In genomic region chr5:121064231-121064630, GRCh38 we compare ENCODE assay signal across 7 cellular contexts.
A peak's percentile ranks its signal among the peaks of the same experiment; 100 is the strongest.
DNase-seq lines count a peak whose midpoint lies in the region; FAIRE-seq and TF ChIP-seq lines count a peak whose summit lies in the region.
"Not testable (repeated sequence)": the region's sequence is repeated elsewhere in the genome, so short reads cannot be mapped to it uniquely, and the experiment has no call there.

No MANE protein-coding gene starts in this region.

- CTCF ChIA-PET in H1 (lab: Charles Lee; ENCODE audit: partially characterized antibody): not testable (repeated sequence)

- H3K36me3 Mint-ChIP-seq in type B pancreatic cell: not testable (repeated sequence)

- TF ChIP-seq POLR2A in H1 (IDR thresholded peaks at IDR 0.05; ENCODE audit: control extremely low read depth in 1 of 2, low read depth in 2 of 2, low read length in 2 of 2): not testable (repeated sequence)

- H3K18ac ChIP-seq in H1 (ENCODE audit: extremely low read depth, low read length); mesenchymal stem cell (ENCODE audit: low read depth in 1 of 2, low read length in 2 of 2): not testable (repeated sequence)

- peak overlapping the region; percentile 75 for H3K4me3 Mint-ChIP-seq in type B pancreatic cell

- H4K20me1 ChIP-seq in H1 (replicated peaks in 1 of 2; ENCODE audit: control insufficient read depth in 1 of 2, insufficient read depth in 2 of 2, low read length in 2 of 2): not testable (repeated sequence)

- H3K4me1 ChIP-seq in HUES48 (ENCODE audit: control insufficient read depth, insufficient read depth, low read length); H1 (replicated peaks in 1 of 4; ENCODE audit: control insufficient read depth in 3 of 4, insufficient read depth in 4 of 4, low read length in 3 of 4); mesenchymal stem cell (ENCODE audit: control insufficient read depth, insufficient read depth, low read depth, low read length): not testable (repeated sequence)

- H3K79me2 ChIP-seq in H1 (ENCODE audit: control insufficient read depth in 1 of 2, insufficient read depth in 2 of 2, low read length in 2 of 2): not testable (repeated sequence)

- H4K91ac ChIP-seq in H1 (replicated peaks; ENCODE audit: insufficient read length, low read length): not testable (repeated sequence)
- H4K91ac ChIP-seq in mesenchymal stem cell (ENCODE audit: low read length): peak overlapping the region; percentile 27

- H2BK5ac ChIP-seq in H1 (ENCODE audit: low read depth, low read length); mesenchymal stem cell (ENCODE audit: low read depth, low read length, poor library complexity, severe bottlenecking): not testable (repeated sequence)

- peak overlapping the region in 1 of 2 experiments; percentile 47; a peak in 2 of 4 replicates for H3K4me2 ChIP-seq in H1 (ENCODE audit: insufficient read depth in 1 of 2, low read depth in 2 of 2, low read length in 2 of 2)
- not testable (repeated sequence) for H3K4me2 ChIP-seq in mesenchymal stem cell (ENCODE audit: low read length, poor library complexity, severe bottlenecking)

- not testable (repeated sequence) for H3K9me3 ChIP-seq in HUES48 (ENCODE audit: control insufficient read depth, insufficient read depth, low read length); H1 (ENCODE audit: insufficient read depth in 2 of 2, low read depth in 1 of 2, low read length in 1 of 2); mesenchymal stem cell (ENCODE audit: control insufficient read depth, low read length)

- not testable (repeated sequence) for H4K8ac ChIP-seq in H1 (ENCODE audit: extremely low read depth, insufficient read depth, low read length); mesenchymal stem cell (ENCODE audit: low read length)

- 91% methylated on average over 23 of the region's 23 CpGs; no CpG with 5 or more reads in 1 of the 2 experiments for WGBS in H1 (ENCODE audit: extremely low coverage in 1 of 2, insufficient coverage in 1 of 2, insufficient read length in 1 of 2, insufficient replicate concordance in 2 of 2, low coverage in 1 of 2, low lambda C conversion rate in 2 of 2, missing lambda C conversion rate in 1 of 2), 2 experiments
- 89% methylated on average over 23 of the region's 23 CpGs for WGBS in mesenchymal stem cell

- not testable (repeated sequence) for H3K27ac ChIP-seq in HUES48 (ENCODE audit: low read depth, low read length); mesenchymal stem cell (ENCODE audit: low read length, poor library complexity, severe bottlenecking)
- H3K27ac ChIP-seq in H1 (ENCODE audit: low read depth, low read length): peak overlapping the region; percentile 25; the same call in 1 of the 2 replicates

- not testable (repeated sequence) for H3K14ac ChIP-seq in H1 (ENCODE audit: insufficient read length)
- peak overlapping the region in 1 of 2 experiments; percentile 55 for H3K14ac ChIP-seq in mesenchymal stem cell (ENCODE audit: low read length in 2 of 2)

- peak overlapping the region; percentile 27; the same call in 1 of the 2 replicates for H3K4me3 ChIP-seq in HUES48 (ENCODE audit: low read depth, low read length)
- H3K4me3 ChIP-seq in H1 (ENCODE audit: extremely low read depth in 1 of 4, insufficient read depth in 2 of 4, low read depth in 3 of 4, low read length in 4 of 4); mesenchymal stem cell (ENCODE audit: insufficient read depth in 1 of 2, low read depth in 1 of 2, low read length in 2 of 2): not testable (repeated sequence)

- not testable (repeated sequence) for H3K27me3 Mint-ChIP-seq in type B pancreatic cell

- not testable (repeated sequence) for H3K79me1 ChIP-seq in H1 (ENCODE audit: low read depth, low read length); mesenchymal stem cell (replicated peaks; ENCODE audit: low read length, poor library complexity, severe bottlenecking)

- H3K36me3 ChIP-seq in HUES48 (ENCODE audit: control insufficient read depth, insufficient read depth, low read length); H1 (ENCODE audit: control insufficient read depth in 2 of 4, insufficient read depth in 4 of 4, low read length in 3 of 4); mesenchymal stem cell (ENCODE audit: control insufficient read depth in 1 of 2, insufficient read depth in 2 of 2, low read depth in 1 of 2, low read length in 2 of 2): not testable (repeated sequence)

- not testable (repeated sequence) for H3K9ac ChIP-seq in HUES48 (ENCODE audit: low read depth, low read length); H1 (replicated peaks in 1 of 4; ENCODE audit: extremely low read depth in 1 of 4, low read depth in 3 of 4, low read length in 3 of 4); mesenchymal stem cell (ENCODE audit: low read length)

- H2AK5ac ChIP-seq in H1 (ENCODE audit: low read depth, low read length); mesenchymal stem cell (ENCODE audit: low read length, severe bottlenecking): not testable (repeated sequence)

- H2BK12ac ChIP-seq in H1 (ENCODE audit: low read depth, low read length): peak overlapping the region; percentile 68; the same call in 1 of the 2 replicates
- not testable (repeated sequence) for H2BK12ac ChIP-seq in mesenchymal stem cell (ENCODE audit: low read length in 2 of 2)

- not testable (repeated sequence) for H2BK120ac ChIP-seq in H1 (replicated peaks; ENCODE audit: low read depth, low read length); mesenchymal stem cell (ENCODE audit: low read depth, low read length)

- H3K9me3 Mint-ChIP-seq in type B pancreatic cell: not testable (repeated sequence)

- not testable (repeated sequence) for TF ChIP-seq RAD21 in H1 (IDR thresholded peaks at IDR 0.05 in 1 of 2, conservative IDR thresholded peaks at IDR 0.05 in 1 of 2; ENCODE audit: low read depth in 2 of 2, low read length in 2 of 2)

- not testable (repeated sequence) for H2BK15ac ChIP-seq in H1 (ENCODE audit: low read length); mesenchymal stem cell (ENCODE audit: low read depth, poor library complexity, severe bottlenecking)

- H2BK20ac ChIP-seq in H1 (ENCODE audit: low read length): not testable (repeated sequence)

- H3K56ac ChIP-seq in H1 (replicated peaks; ENCODE audit: insufficient read length, low read depth, low read length): not testable (repeated sequence)

- not testable (repeated sequence) for TF ChIP-seq EP300 in H1 (IDR thresholded peaks at IDR 0.05; ENCODE audit: borderline replicate concordance in 1 of 2, low read depth in 2 of 2, low read length in 2 of 2)

- H3K4me1 Mint-ChIP-seq in type B pancreatic cell (ENCODE audit: unreplicated experiment): not testable (repeated sequence)

- H3K27me3 ChIP-seq in HUES48 (ENCODE audit: control insufficient read depth, insufficient read depth, low read length); H1 (replicated peaks in 1 of 4; ENCODE audit: control insufficient read depth in 3 of 4, extremely low read depth in 1 of 4, insufficient read depth in 3 of 4, low read length in 3 of 4); mesenchymal stem cell (ENCODE audit: control insufficient read depth in 1 of 2, insufficient read depth in 1 of 2, low read length in 2 of 2): not testable (repeated sequence)

- not testable (repeated sequence) for H3K23ac ChIP-seq in H1 (ENCODE audit: insufficient read length); mesenchymal stem cell (ENCODE audit: low read length in 2 of 2)

- H3K23me2 ChIP-seq in H1 (ENCODE audit: low read depth, low read length): not testable (repeated sequence)

- not testable (repeated sequence) for H3K4ac ChIP-seq in H1 (replicated peaks; ENCODE audit: insufficient read length, low read depth, low read length); mesenchymal stem cell (ENCODE audit: low read depth in 1 of 2, low read length in 2 of 2)

- not testable (repeated sequence) for TF ChIP-seq CTCF in H1 (IDR thresholded peaks at IDR 0.05; ENCODE audit: control extremely low read depth in 1 of 3, insufficient read depth in 1 of 3, low read depth in 1 of 3, low read length in 3 of 3); type B pancreatic cell (conservative IDR thresholded peaks at IDR 0.05)

- FAIRE-seq in H1 (lab: Jason Lieb, UNC): not testable (repeated sequence)

- POLR2A ChIA-PET in H1 (lab: Charles Lee; ENCODE audit: partially characterized antibody): not testable (repeated sequence)

- peak overlapping the region; percentile 59; the same call in 1 of the 2 replicates for H2AFZ ChIP-seq in H1 (ENCODE audit: low read length)
- H2AFZ ChIP-seq in mesenchymal stem cell (ENCODE audit: low read depth, low read length): not testable (repeated sequence)

- H3K27ac Mint-ChIP-seq in type B pancreatic cell: not testable (repeated sequence)

- DNase-seq in Daoy (ENCODE audit: low read depth): peak; percentile 8
- DNase-seq in NCI-H1105 treated with DMSO at 0.1 percent for 48 hours (lab: John Stamatoyannopoulos, UW): peak; percentile 26
- peak; percentile 41 for DNase-seq in NCI-H748 (lab: John Stamatoyannopoulos, UW; ENCODE audit: unreplicated experiment)
- DNase-seq in H1 (ENCODE audit: low read depth in 1 of 2, low spot score in 2 of 2): peak in 1 of 2 experiments; percentile 46
- not testable (repeated sequence) for DNase-seq in mesenchymal stem cell; type B pancreatic cell (ENCODE audit: extremely low spot score, unreplicated experiment)

- H4K5ac ChIP-seq in H1 (ENCODE audit: insufficient read length, low read depth, low read length): not testable (repeated sequence)
